ENCODE assay signal across 15 cellular contexts in genomic region chr16:50592996-50593395, GRCh38. TPM values are rescaled to one million over a fixed set of nuclear protein-coding genes. Genes with fewer than 3 reads are reported as not detected.
DNase-seq lines count a peak whose midpoint lies in the region; ATAC-seq and TF ChIP-seq lines count a peak whose summit lies in the region.
"Had no signal": no experiment of that assay in that cellular context is flagged by ENCODE, and none has a peak within 500 bp of the region (broad histone marks: within the 10 kb centered on the region; RNA-seq: fewer than 3 reads in every experiment).

No MANE protein-coding gene starts in this region.

- TF ChIP-seq POLR2A in esophagus muscularis mucosa (IDR thresholded peaks at IDR 0.05; ENCODE audit: low read depth) = no peak

- in situ Hi-C loops in G401 (cut with HindIII; ENCODE audit: low sequenced_read_pairs) = no loop called here

- DNase-seq in left cardiac atrium = peak; percentile 11
- no peak for DNase-seq in left ventricle myocardium inferior
- DNase-seq in esophagus muscularis mucosa (ENCODE audit: extremely low spot score) = no peak
- no peak for DNase-seq in nephron progenitor cell
- DNase-seq in substantia nigra (lab: John Stamatoyannopoulos, UW) = no peak
- DNase-seq in stimulated activated CD4-positive, alpha-beta T cell treated with anti-CD3 and anti-CD28 coated beads, Interleukin-4, amount 100 ng/mL, for 24 hours = no peak
- no peak for DNase-seq in G401 (ENCODE audit: low spot score)
- no peak for DNase-seq in left colon
- DNase-seq: CD4-positive, alpha-beta T cell; NCI-H187; NCI-H2081 treated with DMSO at 0.1 percent for 48 hours; NCI-H2171; NCI-H226 had no signal

- no peaks in the 10 kb centered on the region for H3K27me3 Mint-ChIP-seq in nephron progenitor cell (ENCODE audit: low read depth, poor library complexity)
- H3K27me3 Mint-ChIP-seq: CD4-positive, alpha-beta T cell had no signal

- TF ChIP-seq EP300 in esophagus muscularis mucosa (IDR thresholded peaks at IDR 0.05) = no peak

- WGBS in esophagus muscularis mucosa = 77% methylated on average over 6 of the region's 7 CpGs

- H3K9me3 ChIP-seq in left ventricle myocardium inferior (replicated peaks) = no peaks in the 10 kb centered on the region
- no peaks in the 10 kb centered on the region for H3K9me3 ChIP-seq in esophagus muscularis mucosa

- H3K36me3 Mint-ChIP-seq in nephron progenitor cell (ENCODE audit: low read depth) = peaks cover 6% of the 10 kb centered on the region

- intact Hi-C loops in left cardiac atrium (cut with DNase I) = loop anchor here in 1 of 2 donors (10.0 kb wide), 1 partner anchor 212 kb away; no protein-coding TSS in a partner anchor
- intact Hi-C loops in left ventricle myocardium inferior (cut with micrococcal nuclease) = no loop called here
- intact Hi-C loops in esophagus muscularis mucosa (cut with DNase I) = no loop called here
- intact Hi-C loops in left colon (cut with DNase I, micrococcal nuclease) = no loop called here

- peaks cover 63% of the 10 kb centered on the region for H3K4me1 Mint-ChIP-seq in nephron progenitor cell

- H3K36me3 ChIP-seq in left ventricle myocardium inferior (no peaks in the 10 kb centered on the region), esophagus muscularis mucosa (no peaks in the 10 kb centered on the region)

- H3K27me3 ChIP-seq in left ventricle myocardium inferior (ENCODE audit: low read depth) = no peaks in the 10 kb centered on the region
- H3K27me3 ChIP-seq in esophagus muscularis mucosa = no peaks in the 10 kb centered on the region

- peak overlapping the region; percentile 81 for H3K27ac Mint-ChIP-seq in nephron progenitor cell

- H3K27ac ChIP-seq in left ventricle myocardium inferior (replicated peaks) (no peak overlapping the region), esophagus muscularis mucosa (replicated peaks in 1 of 4) (peak overlapping the region; percentile 53 to 79 (median 68)), substantia nigra (ENCODE audit: low read depth, low read length, poor library complexity, severe bottlenecking) (peak overlapping the region; percentile 84)
- H3K27ac ChIP-seq: 22Rv1 had no signal

- TF ChIP-seq CTCF in left ventricle myocardium inferior (IDR thresholded peaks at IDR 0.05; ENCODE audit: borderline replicate concordance) = no peak
- TF ChIP-seq CTCF in esophagus muscularis mucosa (IDR thresholded peaks at IDR 0.05) = no peak
- TF ChIP-seq CTCF in nephron progenitor cell (IDR thresholded peaks at IDR 0.05) = no peak

- no peaks in the 10 kb centered on the region for H3K9me3 Mint-ChIP-seq in nephron progenitor cell
- H3K9me3 Mint-ChIP-seq: CD4-positive, alpha-beta T cell had no signal

- H3K4me1 ChIP-seq in left ventricle myocardium inferior = peaks cover 20% of the 10 kb centered on the region
- H3K4me1 ChIP-seq in esophagus muscularis mucosa = peaks cover 12 to 72% (median 56%) of the 10 kb centered on the region in 4 donors

- ATAC-seq in left cardiac atrium (no peak), left colon (no peak)

- H3K4me3 Mint-ChIP-seq in nephron progenitor cell = no peak overlapping the region
- H3K4me3 Mint-ChIP-seq: CD4-positive, alpha-beta T cell had no signal

- H3K4me3 ChIP-seq in left ventricle myocardium inferior = no peak overlapping the region
- H3K4me3 ChIP-seq in esophagus muscularis mucosa = no peak overlapping the region
- H3K4me3 ChIP-seq: K562 had no signal

RNA-seq across cellular contexts. Expression of gene NKD1, which starts 44.8 kb away (rescaled TPM):
- 1 to 10 TPM; 1.0 to 1.9 TPM for total RNA-seq in left cardiac atrium
- 1.5 TPM for total RNA-seq in left ventricle myocardium inferior
- total RNA-seq in esophagus muscularis mucosa = 10 to 100 TPM; 37.1 to 87.8 (median 54.1) TPM
- total RNA-seq in G401 (2014; rRNA removed; shearing (Covaris generic)) = not detected in 2 replicates
- 1 to 10 TPM; 1.6 to 5.6 TPM for total RNA-seq in left colon

Comparison
In these comparisons a context has a peak if more than half of its experiments do, and no peak if none do; other contexts are left out.
1. RNA of gene NKD1, which starts 44.8 kb away (total RNA-seq): 37.1 to 87.8 TPM in esophagus muscularis mucosa; 1.6 to 5.6 TPM in left colon, 1.0 to 1.9 TPM in left cardiac atrium, 1.5 TPM in left ventricle myocardium inferior (single experiment) and not detected in G401; every median in the first group is over 4 times any median in the second.